In the genomic region with DNA sequence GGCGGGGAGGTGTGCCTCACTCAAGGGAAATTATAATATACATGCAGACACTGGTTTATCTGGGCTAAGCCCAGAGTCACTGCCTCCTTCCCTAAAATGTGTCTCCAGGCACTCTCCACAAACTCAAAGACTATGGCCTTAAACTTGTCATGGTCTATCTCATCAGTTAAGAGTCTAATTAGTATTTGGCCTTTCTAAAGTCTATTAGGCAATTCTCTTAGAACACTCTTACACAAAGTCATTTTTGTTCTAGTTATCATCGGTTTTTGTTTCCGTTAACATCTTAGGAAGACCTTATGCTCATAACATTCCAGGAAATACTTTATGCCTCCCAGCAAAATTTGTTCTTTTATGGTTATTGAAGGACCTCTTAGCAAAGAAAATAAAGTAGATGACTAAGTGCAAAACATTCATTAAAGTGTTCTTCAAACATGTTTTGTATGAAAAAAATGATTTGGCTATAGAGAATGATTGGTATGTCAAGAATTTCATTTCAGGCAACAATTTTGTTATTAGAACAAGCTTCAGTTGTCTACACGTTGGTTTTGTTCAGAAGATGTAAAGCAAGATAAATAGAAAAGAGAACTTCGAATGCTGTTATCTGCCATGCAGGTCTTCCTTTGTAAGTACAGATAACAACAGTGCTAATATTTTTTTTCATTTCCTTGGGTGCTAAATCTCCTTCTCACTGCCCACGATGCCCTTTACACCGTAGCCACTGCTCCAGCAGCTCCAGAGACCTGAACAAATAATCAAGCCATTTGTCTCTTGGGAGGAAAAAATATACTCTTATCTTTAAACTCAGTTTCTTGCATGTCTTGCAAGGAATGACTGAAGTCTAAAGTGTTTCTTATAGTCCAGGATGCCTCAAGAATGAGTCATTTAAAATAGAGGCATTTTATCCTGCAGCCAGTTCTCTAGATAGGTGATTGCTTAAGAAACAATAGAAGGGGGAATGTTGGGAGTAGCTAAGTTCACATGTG, we compare ENCODE assay signal across 1 cellular context.
TF ChIP-seq lines count a peak whose summit lies in the region.

No MANE protein-coding gene starts in this region.

TF ChIP-seq in WTC11, 78 proteins besides CTCF, POLR2A, EP300 and RAD21 (continued from another document):
- TF ChIP-seq, protein P1, sequence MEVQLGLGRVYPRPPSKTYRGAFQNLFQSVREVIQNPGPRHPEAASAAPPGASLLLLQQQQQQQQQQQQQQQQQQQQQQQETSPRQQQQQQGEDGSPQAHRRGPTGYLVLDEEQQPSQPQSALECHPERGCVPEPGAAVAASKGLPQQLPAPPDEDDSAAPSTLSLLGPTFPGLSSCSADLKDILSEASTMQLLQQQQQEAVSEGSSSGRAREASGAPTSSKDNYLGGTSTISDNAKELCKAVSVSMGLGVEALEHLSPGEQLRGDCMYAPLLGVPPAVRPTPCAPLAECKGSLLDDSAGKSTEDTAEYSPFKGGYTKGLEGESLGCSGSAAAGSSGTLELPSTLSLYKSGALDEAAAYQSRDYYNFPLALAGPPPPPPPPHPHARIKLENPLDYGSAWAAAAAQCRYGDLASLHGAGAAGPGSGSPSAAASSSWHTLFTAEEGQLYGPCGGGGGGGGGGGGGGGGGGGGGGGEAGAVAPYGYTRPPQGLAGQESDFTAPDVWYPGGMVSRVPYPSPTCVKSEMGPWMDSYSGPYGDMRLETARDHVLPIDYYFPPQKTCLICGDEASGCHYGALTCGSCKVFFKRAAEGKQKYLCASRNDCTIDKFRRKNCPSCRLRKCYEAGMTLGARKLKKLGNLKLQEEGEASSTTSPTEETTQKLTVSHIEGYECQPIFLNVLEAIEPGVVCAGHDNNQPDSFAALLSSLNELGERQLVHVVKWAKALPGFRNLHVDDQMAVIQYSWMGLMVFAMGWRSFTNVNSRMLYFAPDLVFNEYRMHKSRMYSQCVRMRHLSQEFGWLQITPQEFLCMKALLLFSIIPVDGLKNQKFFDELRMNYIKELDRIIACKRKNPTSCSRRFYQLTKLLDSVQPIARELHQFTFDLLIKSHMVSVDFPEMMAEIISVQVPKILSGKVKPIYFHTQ (CRISPR knock-in tag; IDR thresholded peaks at IDR 0.05): no peak
- TF ChIP-seq, protein P2, sequence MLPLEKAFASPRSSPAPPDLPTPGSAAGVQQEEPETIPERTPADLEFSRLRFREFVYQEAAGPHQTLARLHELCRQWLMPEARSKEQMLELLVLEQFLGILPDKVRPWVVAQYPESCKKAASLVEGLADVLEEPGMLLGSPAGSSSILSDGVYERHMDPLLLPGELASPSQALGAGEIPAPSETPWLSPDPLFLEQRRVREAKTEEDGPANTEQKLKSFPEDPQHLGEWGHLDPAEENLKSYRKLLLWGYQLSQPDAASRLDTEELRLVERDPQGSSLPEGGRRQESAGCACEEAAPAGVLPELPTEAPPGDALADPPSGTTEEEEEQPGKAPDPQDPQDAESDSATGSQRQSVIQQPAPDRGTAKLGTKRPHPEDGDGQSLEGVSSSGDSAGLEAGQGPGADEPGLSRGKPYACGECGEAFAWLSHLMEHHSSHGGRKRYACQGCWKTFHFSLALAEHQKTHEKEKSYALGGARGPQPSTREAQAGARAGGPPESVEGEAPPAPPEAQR (CRISPR knock-in tag; IDR thresholded peaks at IDR 0.05): no peak
- TF ChIP-seq ZNF138 (CRISPR knock-in tag; conservative IDR thresholded peaks at IDR 0.05) (no peak), EMX1 (CRISPR knock-in tag; IDR thresholded peaks at IDR 0.05) (no peak), JUN (CRISPR knock-in tag; IDR thresholded peaks at IDR 0.05) (no peak), FOXP1 (CRISPR knock-in tag; IDR thresholded peaks at IDR 0.05; ENCODE audit: borderline replicate concordance) (no peak), ZNF219 (CRISPR knock-in tag; IDR thresholded peaks at IDR 0.05; ENCODE audit: borderline replicate concordance) (no peak)
- TF ChIP-seq, protein P3, sequence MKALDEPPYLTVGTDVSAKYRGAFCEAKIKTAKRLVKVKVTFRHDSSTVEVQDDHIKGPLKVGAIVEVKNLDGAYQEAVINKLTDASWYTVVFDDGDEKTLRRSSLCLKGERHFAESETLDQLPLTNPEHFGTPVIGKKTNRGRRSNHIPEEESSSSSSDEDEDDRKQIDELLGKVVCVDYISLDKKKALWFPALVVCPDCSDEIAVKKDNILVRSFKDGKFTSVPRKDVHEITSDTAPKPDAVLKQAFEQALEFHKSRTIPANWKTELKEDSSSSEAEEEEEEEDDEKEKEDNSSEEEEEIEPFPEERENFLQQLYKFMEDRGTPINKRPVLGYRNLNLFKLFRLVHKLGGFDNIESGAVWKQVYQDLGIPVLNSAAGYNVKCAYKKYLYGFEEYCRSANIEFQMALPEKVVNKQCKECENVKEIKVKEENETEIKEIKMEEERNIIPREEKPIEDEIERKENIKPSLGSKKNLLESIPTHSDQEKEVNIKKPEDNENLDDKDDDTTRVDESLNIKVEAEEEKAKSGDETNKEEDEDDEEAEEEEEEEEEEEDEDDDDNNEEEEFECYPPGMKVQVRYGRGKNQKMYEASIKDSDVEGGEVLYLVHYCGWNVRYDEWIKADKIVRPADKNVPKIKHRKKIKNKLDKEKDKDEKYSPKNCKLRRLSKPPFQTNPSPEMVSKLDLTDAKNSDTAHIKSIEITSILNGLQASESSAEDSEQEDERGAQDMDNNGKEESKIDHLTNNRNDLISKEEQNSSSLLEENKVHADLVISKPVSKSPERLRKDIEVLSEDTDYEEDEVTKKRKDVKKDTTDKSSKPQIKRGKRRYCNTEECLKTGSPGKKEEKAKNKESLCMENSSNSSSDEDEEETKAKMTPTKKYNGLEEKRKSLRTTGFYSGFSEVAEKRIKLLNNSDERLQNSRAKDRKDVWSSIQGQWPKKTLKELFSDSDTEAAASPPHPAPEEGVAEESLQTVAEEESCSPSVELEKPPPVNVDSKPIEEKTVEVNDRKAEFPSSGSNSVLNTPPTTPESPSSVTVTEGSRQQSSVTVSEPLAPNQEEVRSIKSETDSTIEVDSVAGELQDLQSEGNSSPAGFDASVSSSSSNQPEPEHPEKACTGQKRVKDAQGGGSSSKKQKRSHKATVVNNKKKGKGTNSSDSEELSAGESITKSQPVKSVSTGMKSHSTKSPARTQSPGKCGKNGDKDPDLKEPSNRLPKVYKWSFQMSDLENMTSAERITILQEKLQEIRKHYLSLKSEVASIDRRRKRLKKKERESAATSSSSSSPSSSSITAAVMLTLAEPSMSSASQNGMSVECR (CRISPR knock-in tag; IDR thresholded peaks at IDR 0.05; ENCODE audit: borderline replicate concordance): no peak
- TF ChIP-seq, protein P4, sequence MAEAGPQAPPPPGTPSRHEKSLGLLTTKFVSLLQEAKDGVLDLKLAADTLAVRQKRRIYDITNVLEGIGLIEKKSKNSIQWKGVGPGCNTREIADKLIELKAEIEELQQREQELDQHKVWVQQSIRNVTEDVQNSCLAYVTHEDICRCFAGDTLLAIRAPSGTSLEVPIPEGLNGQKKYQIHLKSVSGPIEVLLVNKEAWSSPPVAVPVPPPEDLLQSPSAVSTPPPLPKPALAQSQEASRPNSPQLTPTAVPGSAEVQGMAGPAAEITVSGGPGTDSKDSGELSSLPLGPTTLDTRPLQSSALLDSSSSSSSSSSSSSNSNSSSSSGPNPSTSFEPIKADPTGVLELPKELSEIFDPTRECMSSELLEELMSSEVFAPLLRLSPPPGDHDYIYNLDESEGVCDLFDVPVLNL (CRISPR knock-in tag; IDR thresholded peaks at IDR 0.05; ENCODE audit: borderline replicate concordance, low read depth): no peak
- TF ChIP-seq, protein P5, sequence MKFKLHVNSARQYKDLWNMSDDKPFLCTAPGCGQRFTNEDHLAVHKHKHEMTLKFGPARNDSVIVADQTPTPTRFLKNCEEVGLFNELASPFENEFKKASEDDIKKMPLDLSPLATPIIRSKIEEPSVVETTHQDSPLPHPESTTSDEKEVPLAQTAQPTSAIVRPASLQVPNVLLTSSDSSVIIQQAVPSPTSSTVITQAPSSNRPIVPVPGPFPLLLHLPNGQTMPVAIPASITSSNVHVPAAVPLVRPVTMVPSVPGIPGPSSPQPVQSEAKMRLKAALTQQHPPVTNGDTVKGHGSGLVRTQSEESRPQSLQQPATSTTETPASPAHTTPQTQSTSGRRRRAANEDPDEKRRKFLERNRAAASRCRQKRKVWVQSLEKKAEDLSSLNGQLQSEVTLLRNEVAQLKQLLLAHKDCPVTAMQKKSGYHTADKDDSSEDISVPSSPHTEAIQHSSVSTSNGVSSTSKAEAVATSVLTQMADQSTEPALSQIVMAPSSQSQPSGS (CRISPR knock-in tag; IDR thresholded peaks at IDR 0.05; ENCODE audit: borderline replicate concordance, low read depth): no peak
- TF ChIP-seq, protein P6, sequence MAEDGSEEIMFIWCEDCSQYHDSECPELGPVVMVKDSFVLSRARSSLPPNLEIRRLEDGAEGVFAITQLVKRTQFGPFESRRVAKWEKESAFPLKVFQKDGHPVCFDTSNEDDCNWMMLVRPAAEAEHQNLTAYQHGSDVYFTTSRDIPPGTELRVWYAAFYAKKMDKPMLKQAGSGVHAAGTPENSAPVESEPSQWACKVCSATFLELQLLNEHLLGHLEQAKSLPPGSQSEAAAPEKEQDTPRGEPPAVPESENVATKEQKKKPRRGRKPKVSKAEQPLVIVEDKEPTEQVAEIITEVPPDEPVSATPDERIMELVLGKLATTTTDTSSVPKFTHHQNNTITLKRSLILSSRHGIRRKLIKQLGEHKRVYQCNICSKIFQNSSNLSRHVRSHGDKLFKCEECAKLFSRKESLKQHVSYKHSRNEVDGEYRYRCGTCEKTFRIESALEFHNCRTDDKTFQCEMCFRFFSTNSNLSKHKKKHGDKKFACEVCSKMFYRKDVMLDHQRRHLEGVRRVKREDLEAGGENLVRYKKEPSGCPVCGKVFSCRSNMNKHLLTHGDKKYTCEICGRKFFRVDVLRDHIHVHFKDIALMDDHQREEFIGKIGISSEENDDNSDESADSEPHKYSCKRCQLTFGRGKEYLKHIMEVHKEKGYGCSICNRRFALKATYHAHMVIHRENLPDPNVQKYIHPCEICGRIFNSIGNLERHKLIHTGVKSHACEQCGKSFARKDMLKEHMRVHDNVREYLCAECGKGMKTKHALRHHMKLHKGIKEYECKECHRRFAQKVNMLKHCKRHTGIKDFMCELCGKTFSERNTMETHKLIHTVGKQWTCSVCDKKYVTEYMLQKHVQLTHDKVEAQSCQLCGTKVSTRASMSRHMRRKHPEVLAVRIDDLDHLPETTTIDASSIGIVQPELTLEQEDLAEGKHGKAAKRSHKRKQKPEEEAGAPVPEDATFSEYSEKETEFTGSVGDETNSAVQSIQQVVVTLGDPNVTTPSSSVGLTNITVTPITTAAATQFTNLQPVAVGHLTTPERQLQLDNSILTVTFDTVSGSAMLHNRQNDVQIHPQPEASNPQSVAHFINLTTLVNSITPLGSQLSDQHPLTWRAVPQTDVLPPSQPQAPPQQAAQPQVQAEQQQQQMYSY (CRISPR knock-in tag; IDR thresholded peaks at IDR 0.05): no peak
